Comparison of ENCODE assay signal across 24 cellular contexts in the genomic region with DNA sequence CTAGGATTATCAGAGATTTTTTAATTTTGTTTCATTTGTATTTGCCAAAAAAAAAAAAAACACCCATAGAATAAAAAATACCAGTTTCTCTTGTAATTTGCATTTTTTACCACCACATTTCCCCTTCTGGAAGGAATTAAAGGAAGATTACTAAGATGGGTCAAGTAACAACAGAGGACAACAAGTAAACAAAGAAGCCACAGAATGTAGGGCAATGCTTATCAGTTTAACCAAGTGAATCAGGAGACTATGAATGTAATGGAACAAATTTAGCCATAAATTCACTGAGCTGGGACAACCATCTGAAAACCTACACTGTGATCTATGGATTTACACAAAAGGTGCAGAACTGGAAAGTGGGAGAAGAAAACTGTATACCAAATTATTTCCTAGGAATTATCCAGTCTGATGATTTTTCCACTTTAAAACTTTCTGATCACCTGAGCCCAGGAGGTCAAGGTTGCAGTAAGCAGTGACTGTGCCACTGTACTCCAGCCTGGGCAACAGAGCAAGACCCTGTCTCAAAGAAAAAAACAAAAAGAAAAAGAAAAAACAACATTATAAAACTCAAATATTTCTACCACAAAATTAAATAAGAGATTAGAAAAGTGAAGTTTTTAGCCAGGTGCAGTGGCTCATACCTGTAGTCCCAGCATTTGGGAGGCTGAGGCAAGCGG. TPM values are rescaled to one million over a fixed set of nuclear protein-coding genes. Genes with fewer than 3 reads are reported as not detected.
DNase-seq lines count a peak whose midpoint lies in the region; ATAC-seq and TF ChIP-seq lines count a peak whose summit lies in the region.
"Had no signal": no experiment of that assay in that cellular context is flagged by ENCODE, and none has a peak within 500 bp of the region (broad histone marks: within the 10 kb centered on the region; RNA-seq: fewer than 3 reads in every experiment).

No MANE protein-coding gene starts in this region.

- POLR2A ChIA-PET in CD8-positive, alpha-beta T cell (lab: Charles Lee): no interaction called here

- no peak overlapping the region for H3K18ac ChIP-seq in mesenchymal stem cell (ENCODE audit: low read depth in 1 of 2, low read length in 2 of 2)

- no peak overlapping the region for H2AK5ac ChIP-seq in mesenchymal stem cell (ENCODE audit: low read length, severe bottlenecking)

- no peak overlapping the region for H2BK120ac ChIP-seq in mesenchymal stem cell (ENCODE audit: low read depth, low read length)

- peaks cover 22% of the 10 kb centered on the region for H3K79me1 ChIP-seq in mesenchymal stem cell (replicated peaks; ENCODE audit: low read length, poor library complexity, severe bottlenecking)

- H2BK12ac ChIP-seq in mesenchymal stem cell (ENCODE audit: low read length in 2 of 2): no peak overlapping the region

- TF ChIP-seq CTCF in CD8-positive, alpha-beta T cell (IDR thresholded peaks at IDR 0.05): no peak
- TF ChIP-seq CTCF in HFFc6 (IDR thresholded peaks at IDR 0.05) (no peak), ascending aorta (IDR thresholded peaks at IDR 0.05) (no peak)

- no peaks in the 10 kb centered on the region for H3K27me3 Mint-ChIP-seq in CD8-positive, alpha-beta T cell (ENCODE audit: low read depth)
- no peaks in the 10 kb centered on the region for H3K27me3 Mint-ChIP-seq in HFFc6 (ENCODE audit: insufficient read depth)
- H3K27me3 Mint-ChIP-seq: activated CD4-positive, alpha-beta T cell treated with anti-CD3 and anti-CD28 coated beads, Interleukin-2, amount 10 ng/mL, durations not matched to agents 7 days and 5 days; activated naive CD8-positive, alpha-beta T cell treated with anti-CD3 and anti-CD28 coated beads, Interleukin-2, amount 10 ng/mL, durations not matched to agents 7 days and 5 days; IgD-negative memory B cell; naive thymus-derived CD8-positive, alpha-beta T cell had no signal

- H2AFZ ChIP-seq in mesenchymal stem cell (ENCODE audit: low read depth, low read length): no peak overlapping the region

- H3K4me3 ChIP-seq in CD8-positive, alpha-beta T cell (ENCODE audit: low read depth, low read length): no peak overlapping the region
- H3K4me3 ChIP-seq in mesenchymal stem cell (ENCODE audit: insufficient read depth in 1 of 2, low read depth in 1 of 2, low read length in 2 of 2) (no peak overlapping the region), ascending aorta (no peak overlapping the region)

- no peak overlapping the region for H4K8ac ChIP-seq in mesenchymal stem cell (ENCODE audit: low read length)

- no peak overlapping the region for H3K27ac ChIP-seq in CD8-positive, alpha-beta T cell (ENCODE audit: low read depth, low read length)
- H3K27ac ChIP-seq in mesenchymal stem cell (ENCODE audit: low read length, poor library complexity, severe bottlenecking) (no peak overlapping the region), ascending aorta (no peak overlapping the region)
- H3K27ac ChIP-seq: brain microvascular endothelial cell, foreskin keratinocyte, VCaP had no signal

- peak overlapping the region; percentile 11 for H3K27ac Mint-ChIP-seq in CD8-positive, alpha-beta T cell
- no peak overlapping the region for H3K27ac Mint-ChIP-seq in HFFc6
- H3K27ac Mint-ChIP-seq: activated CD4-positive, alpha-beta T cell treated with anti-CD3 and anti-CD28 coated beads, Interleukin-2, amount 10 ng/mL, durations not matched to agents 7 days and 5 days; activated naive CD8-positive, alpha-beta T cell treated with anti-CD3 and anti-CD28 coated beads, Interleukin-2, amount 10 ng/mL, durations not matched to agents 7 days and 5 days had no signal

- H3K9ac ChIP-seq in mesenchymal stem cell (ENCODE audit: low read length): no peak overlapping the region

- no peak overlapping the region for H4K91ac ChIP-seq in mesenchymal stem cell (ENCODE audit: low read length)

- H3K9me3 Mint-ChIP-seq in CD8-positive, alpha-beta T cell: peaks cover 4% of the 10 kb centered on the region
- no peaks in the 10 kb centered on the region for H3K9me3 Mint-ChIP-seq in HFFc6

- no peaks in the 10 kb centered on the region for H3K9me3 ChIP-seq in CD8-positive, alpha-beta T cell (ENCODE audit: low read length)
- no peaks in the 10 kb centered on the region for H3K9me3 ChIP-seq in mesenchymal stem cell (ENCODE audit: control insufficient read depth, low read length)
- no peaks in the 10 kb centered on the region for H3K9me3 ChIP-seq in ascending aorta
- H3K9me3 ChIP-seq: Caco-2 had no signal

- CTCF ChIA-PET in CD8-positive, alpha-beta T cell (lab: Charles Lee): no interaction called here

- H3K23ac ChIP-seq in mesenchymal stem cell (ENCODE audit: low read length in 2 of 2): no peak overlapping the region

- WGBS in mesenchymal stem cell: no CpG with 5 or more reads among the region's 1 CpG

- peaks cover 60% of the 10 kb centered on the region for H3K4me1 Mint-ChIP-seq in CD8-positive, alpha-beta T cell (ENCODE audit: low read depth)
- peaks cover 5% of the 10 kb centered on the region; the same call in 1 of the 2 replicates for H3K4me1 Mint-ChIP-seq in HFFc6 (ENCODE audit: low read depth)

- H3K4ac ChIP-seq in mesenchymal stem cell (ENCODE audit: low read depth in 1 of 2, low read length in 2 of 2): no peak overlapping the region

- H2BK15ac ChIP-seq in mesenchymal stem cell (ENCODE audit: low read depth, poor library complexity, severe bottlenecking): no peak overlapping the region

- no peak overlapping the region for H3K4me3 Mint-ChIP-seq in CD8-positive, alpha-beta T cell
- no peak overlapping the region for H3K4me3 Mint-ChIP-seq in HFFc6
- H3K4me3 Mint-ChIP-seq: activated CD4-positive, alpha-beta T cell treated with anti-CD3 and anti-CD28 coated beads, Interleukin-2, amount 10 ng/mL, durations not matched to agents 7 days and 5 days; activated naive CD8-positive, alpha-beta T cell treated with anti-CD3 and anti-CD28 coated beads, Interleukin-2, amount 10 ng/mL, durations not matched to agents 7 days and 5 days; naive thymus-derived CD8-positive, alpha-beta T cell had no signal

- intact Hi-C loops in CD8-positive, alpha-beta T cell (cut with DNase I, micrococcal nuclease): no loop called here
- intact Hi-C loops in ascending aorta (cut with DNase I): no loop called here

- no peak overlapping the region for H2BK5ac ChIP-seq in mesenchymal stem cell (ENCODE audit: low read depth, low read length, poor library complexity, severe bottlenecking)

- H3K4me2 ChIP-seq in mesenchymal stem cell (ENCODE audit: low read length, poor library complexity, severe bottlenecking): no peak overlapping the region

- no peak overlapping the region for H3K14ac ChIP-seq in mesenchymal stem cell (ENCODE audit: low read length in 2 of 2)

- peaks cover 31% of the 10 kb centered on the region for H3K36me3 Mint-ChIP-seq in CD8-positive, alpha-beta T cell
- H3K36me3 Mint-ChIP-seq in HFFc6 (ENCODE audit: low read depth): no peaks in the 10 kb centered on the region

- DNase-seq in CD8-positive, alpha-beta T cell: no peak
- DNase-seq in HFFc6 (peak; percentile 11), amniotic epithelial cell (ENCODE audit: low read depth) (peak; percentile 71), mesenchymal stem cell (peak; percentile 68), ascending aorta (ENCODE audit: low spot score in 2 of 2) (no peak)
- no peak for DNase-seq in activated naive CD4-positive, alpha-beta T cell treated with anti-CD3 and anti-CD28 coated beads, Interleukin-2, amount 50 U/mL, for 16 hours
- DNase-seq: activated CD4-positive, alpha-beta T cell treated with anti-CD3 and anti-CD28 coated beads, Interleukin-2, amount 10 ng/mL, durations not matched to agents 7 days and 5 days; activated naive CD8-positive, alpha-beta T cell treated with anti-CD3 and anti-CD28 coated beads, Interleukin-2, amount 10 ng/mL, durations not matched to agents 7 days and 5 days; AML-193; brain microvascular endothelial cell; Caco-2; DND-41; foreskin keratinocyte; naive thymus-derived CD8-positive, alpha-beta T cell; NCI-H1105 treated with DMSO at 0.1 percent for 48 hours; NCI-H2029; NCI-H226; NCI-H748 treated with DMSO at 0.1 percent for 48 hours; RPMI8226; stimulated activated CD4-positive, alpha-beta T cell treated with anti-CD3 and anti-CD28 coated beads, Interleukin-12 subunit alpha, Interleukin-12 subunit beta, amount 100 ng/mL, for 4 hours; trophoblast cell had no signal

- no peaks in the 10 kb centered on the region for H3K4me1 ChIP-seq in CD8-positive, alpha-beta T cell (ENCODE audit: insufficient read depth, low read length)
- no peaks in the 10 kb centered on the region for H3K4me1 ChIP-seq in mesenchymal stem cell (ENCODE audit: control insufficient read depth, insufficient read depth, low read depth, low read length)
- H3K4me1 ChIP-seq in ascending aorta: no peaks in the 10 kb centered on the region
- H3K4me1 ChIP-seq: Caco-2, foreskin keratinocyte had no signal

- H3K27me3 ChIP-seq in CD8-positive, alpha-beta T cell (ENCODE audit: insufficient read depth, low read length): no peaks in the 10 kb centered on the region
- H3K27me3 ChIP-seq in mesenchymal stem cell (ENCODE audit: control insufficient read depth in 1 of 2, insufficient read depth in 1 of 2, low read length in 2 of 2): no peaks in the 10 kb centered on the region
- H3K27me3 ChIP-seq in ascending aorta: no peaks in the 10 kb centered on the region
- H3K27me3 ChIP-seq: brain microvascular endothelial cell, foreskin keratinocyte had no signal

- H3K36me3 ChIP-seq in CD8-positive, alpha-beta T cell (ENCODE audit: insufficient read depth, low read length): no peaks in the 10 kb centered on the region
- H3K36me3 ChIP-seq in mesenchymal stem cell (ENCODE audit: control insufficient read depth in 1 of 2, insufficient read depth in 2 of 2, low read depth in 1 of 2, low read length in 2 of 2): no peaks in the 10 kb centered on the region
- H3K36me3 ChIP-seq in ascending aorta: no peaks in the 10 kb centered on the region
- H3K36me3 ChIP-seq: brain microvascular endothelial cell had no signal

- no peak for ATAC-seq in CD8-positive, alpha-beta T cell
- no peak for ATAC-seq in GM19452 (IDR thresholded peaks at IDR 0.05; ENCODE audit: unreplicated experiment)
- ATAC-seq: foreskin keratinocyte; naive thymus-derived CD8-positive, alpha-beta T cell had no signal

RNA-seq across cellular contexts. Expression of a gene that starts 32.4 kb away (rescaled TPM):
- total RNA-seq in CD8-positive, alpha-beta T cell: 10 to 100 TPM; 45.3 to 47.6 TPM
- 10 to 100 TPM; 13.6 to 17.6 (median 15.0) TPM for total RNA-seq in HFFc6 (2021; fragmentation: NEBNext Ultra II Directional; extraction: Animal tissue kit (Norgen Biotek cat#: 25700))
- polyA plus RNA-seq in mesenchymal stem cell (2013, experiment 1 of 2): 9.2 TPM
- 8.3 TPM for polyA plus RNA-seq in mesenchymal stem cell (2013, experiment 2 of 2)
- 15.2 TPM for total RNA-seq in ascending aorta

Comparison
In these comparisons a context has a peak if more than half of its experiments do, and no peak if none do; other contexts are left out.
1. DNase-seq: peak in HFFc6 (single experiment), amniotic epithelial cell (single experiment) and mesenchymal stem cell (single experiment); none in CD8-positive, alpha-beta T cell (0 of 7), activated naive CD4-positive, alpha-beta T cell treated with anti-CD3 and anti-CD28 coated beads, Interleukin-2, amount 50 U/mL, for 16 hours (single experiment) and ascending aorta (0 of 2).